Comparison of ENCODE assay signal across 15 cellular contexts in genomic region chr11:117456027-117456720, GRCh38.
A peak's percentile ranks its signal among the peaks of the same experiment; 100 is the strongest.
DNase-seq lines count a peak whose midpoint lies in the region; ATAC-seq and TF ChIP-seq lines count a peak whose summit lies in the region.
"Had no signal": no experiment of that assay in that cellular context is flagged by ENCODE, and none has a peak within 500 bp of the region (broad histone marks: within the 10 kb centered on the region; RNA-seq: fewer than 3 reads in every experiment).

No MANE protein-coding gene starts in this region.

- TF ChIP-seq CTCF in GM10248 (IDR thresholded peaks at IDR 0.05; ENCODE audit: control extremely low read depth, extremely low read depth, low read depth, missing control alignments) (no peak), smooth muscle cell (IDR thresholded peaks at IDR 0.05; ENCODE audit: borderline replicate concordance, insufficient read depth, poor library complexity, severe bottlenecking) (no peak)

- intact Hi-C loops in Right ventricle myocardium superior (cut with DNase I): no loop called here

- no peak overlapping the region for H3K4me3 Mint-ChIP-seq in activated CD4-positive, alpha-beta memory T cell treated with anti-CD3 and anti-CD28 coated beads, Interleukin-2, amount 10 ng/mL, durations not matched to agents 7 days and 5 days
- H3K4me3 Mint-ChIP-seq: naive B cell had no signal

- H4K20me1 ChIP-seq in smooth muscle cell (ENCODE audit: low read depth): no peaks in the 10 kb centered on the region

- H3K36me3 Mint-ChIP-seq in activated CD4-positive, alpha-beta memory T cell treated with anti-CD3 and anti-CD28 coated beads, Interleukin-2, amount 10 ng/mL, durations not matched to agents 7 days and 5 days (ENCODE audit: low read depth): peaks cover 2% of the 10 kb centered on the region

- H3K27ac ChIP-seq in smooth muscle cell (ENCODE audit: low read depth): no peak overlapping the region
- H3K27ac ChIP-seq: epithelial cell of prostate, HL-60, Peyer's patch, upper lobe of left lung had no signal

- no peaks in the 10 kb centered on the region for H3K9me3 ChIP-seq in smooth muscle cell (replicated peaks; ENCODE audit: low read depth)
- H3K9me3 ChIP-seq: Peyer's patch had no signal

- peak; percentile 47 for ATAC-seq in GM18870 (IDR thresholded peaks at IDR 0.05; ENCODE audit: unreplicated experiment)
- peak; percentile 81 for ATAC-seq in HG02852 (IDR thresholded peaks at IDR 0.05; ENCODE audit: unreplicated experiment)
- ATAC-seq in Right ventricle myocardium superior (ENCODE audit: poor library complexity): no peak

- H3K27ac Mint-ChIP-seq in activated CD4-positive, alpha-beta memory T cell treated with anti-CD3 and anti-CD28 coated beads, Interleukin-2, amount 10 ng/mL, durations not matched to agents 7 days and 5 days: no peak overlapping the region
- H3K27ac Mint-ChIP-seq: naive B cell had no signal

- no peak overlapping the region for H3K4me3 ChIP-seq in smooth muscle cell
- H3K4me3 ChIP-seq: Peyer's patch, upper lobe of left lung had no signal

- H3K27me3 ChIP-seq in smooth muscle cell (ENCODE audit: low read depth): no peaks in the 10 kb centered on the region
- H3K27me3 ChIP-seq: Peyer's patch, upper lobe of left lung had no signal

- CTCF ChIA-PET in GM10248 (lab: Yijun Ruan, JAX): interaction anchor here (1.2 to 2.9 kb wide), 6 partner anchors 9 to 31 kb away, joined by 3 to 12 read pairs (median 4); no protein-coding TSS in a partner anchor
- CTCF ChIA-PET in activated CD4-positive, alpha-beta memory T cell treated with anti-CD3 and anti-CD28 coated beads, Interleukin-2, amount 10 ng/mL, durations not matched to agents 7 days and 5 days (lab: Charles Lee): interaction anchor here (1.4 kb wide), 1 partner anchor 165 kb away, joined by 3 read pairs; no protein-coding TSS in a partner anchor

- H3K36me3 ChIP-seq in smooth muscle cell (ENCODE audit: low read depth): no peaks in the 10 kb centered on the region
- H3K36me3 ChIP-seq: Peyer's patch, upper lobe of left lung had no signal

- 88% methylated on average over 7 of the region's 7 CpGs for WGBS in smooth muscle cell (ENCODE audit: low lambda C conversion rate)

- POLR2A ChIA-PET in GM10248 (lab: Yijun Ruan, JAX): interaction anchor here (0.7 kb wide), 2 partner anchors 41 to 276 kb away, joined by 4 to 6 read pairs; no protein-coding TSS in a partner anchor
- POLR2A ChIA-PET in activated CD4-positive, alpha-beta memory T cell treated with anti-CD3 and anti-CD28 coated beads, Interleukin-2, amount 10 ng/mL, durations not matched to agents 7 days and 5 days (lab: Charles Lee): interaction anchor here (0.6 to 1.1 kb wide), 2 partner anchors 29 to 730 kb away, joined by 3 read pairs; no protein-coding TSS in a partner anchor

- no peaks in the 10 kb centered on the region for H3F3A ChIP-seq in smooth muscle cell (ENCODE audit: low read depth)

- DNase-seq in GM10248 (ENCODE audit: extremely low spot score) (peak; percentile 76), smooth muscle cell (lab: John Stamatoyannopoulos, UW; ENCODE audit: unreplicated experiment) (no peak), NOMO-1 treated with DMSO at 0.1 percent for 48 hours (lab: John Stamatoyannopoulos, UW; ENCODE audit: unreplicated experiment) (no peak), Right ventricle myocardium superior (no peak), cortex of kidney (lab: John Stamatoyannopoulos, UW) (no peak)
- peak; percentile 49 for DNase-seq in activated CD4-positive, alpha-beta memory T cell treated with anti-CD3 and anti-CD28 coated beads, Interleukin-2, amount 10 ng/mL, durations not matched to agents 7 days and 5 days
- DNase-seq: anterior cingulate cortex, naive B cell, NCI-H1105 treated with DMSO at 0.1 percent for 48 hours, Peyer's patch, upper lobe of left lung had no signal

- H3K4me1 ChIP-seq in smooth muscle cell (ENCODE audit: low read depth): no peaks in the 10 kb centered on the region
- H3K4me1 ChIP-seq: Peyer's patch, upper lobe of left lung had no signal

- H2AFZ ChIP-seq in smooth muscle cell (ENCODE audit: low read depth): no peak overlapping the region

- H3K79me2 ChIP-seq in smooth muscle cell (ENCODE audit: low read depth): no peaks in the 10 kb centered on the region

- H3K4me1 Mint-ChIP-seq in activated CD4-positive, alpha-beta memory T cell treated with anti-CD3 and anti-CD28 coated beads, Interleukin-2, amount 10 ng/mL, durations not matched to agents 7 days and 5 days: peaks cover 17% of the 10 kb centered on the region

- no peak overlapping the region for H3K4me2 ChIP-seq in smooth muscle cell

- peaks cover 4% of the 10 kb centered on the region for H3K27me3 Mint-ChIP-seq in activated CD4-positive, alpha-beta memory T cell treated with anti-CD3 and anti-CD28 coated beads, Interleukin-2, amount 10 ng/mL, durations not matched to agents 7 days and 5 days

- peaks cover 6% of the 10 kb centered on the region for H3K9me3 Mint-ChIP-seq in activated CD4-positive, alpha-beta memory T cell treated with anti-CD3 and anti-CD28 coated beads, Interleukin-2, amount 10 ng/mL, durations not matched to agents 7 days and 5 days

- no peak overlapping the region for H3K9ac ChIP-seq in smooth muscle cell (ENCODE audit: low read depth)

Comparison
In these comparisons a context has a peak if more than half of its experiments do, and no peak if none do; other contexts are left out.
1. DNase-seq: peak in GM10248 (single experiment) and activated CD4-positive, alpha-beta memory T cell treated with anti-CD3 and anti-CD28 coated beads, Interleukin-2, amount 10 ng/mL, durations not matched to agents 7 days and 5 days (single experiment); none in smooth muscle cell (single experiment), NOMO-1 treated with DMSO at 0.1 percent for 48 hours (single experiment), Right ventricle myocardium superior (single experiment) and cortex of kidney (single experiment).